Comparison of ENCODE assay signal across 8 cellular contexts in the genomic region with DNA sequence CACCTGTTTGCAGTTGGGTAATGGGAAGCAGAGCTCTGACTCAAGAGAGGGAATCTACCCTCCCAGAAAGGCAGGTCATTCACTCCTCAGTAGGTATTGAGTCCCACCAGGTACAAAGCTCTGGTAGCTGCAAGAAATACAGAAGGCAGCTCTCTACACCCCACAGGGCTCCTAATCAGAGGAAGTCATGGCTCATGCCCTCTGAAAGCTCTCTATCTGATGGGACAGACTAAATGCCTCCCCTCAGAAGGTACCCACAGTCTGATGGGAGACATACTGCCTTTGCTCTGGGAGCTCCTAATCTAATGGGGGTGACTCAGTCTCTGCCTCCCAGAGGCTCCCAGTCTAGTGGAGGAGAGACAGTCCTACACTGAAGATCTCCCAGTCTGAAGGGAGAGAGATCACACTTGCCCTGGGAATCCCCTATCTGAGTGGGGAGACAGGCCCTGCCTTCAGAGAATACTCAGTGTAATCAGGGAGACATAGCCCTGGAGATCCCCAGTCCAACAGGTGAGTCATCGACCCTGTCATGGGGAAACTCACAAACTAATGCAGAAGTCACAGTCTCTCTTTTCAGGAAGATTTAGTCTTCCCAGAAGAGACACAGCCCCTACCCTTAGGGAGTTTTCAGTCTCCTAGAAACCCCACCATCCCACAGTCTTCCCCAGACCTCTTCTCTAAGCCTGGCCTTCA. TPM values are rescaled to one million over a fixed set of nuclear protein-coding genes. Genes with fewer than 3 reads are reported as not detected.
A peak's percentile ranks its signal among the peaks of the same experiment; 100 is the strongest.
DNase-seq lines count a peak whose midpoint lies in the region; ATAC-seq and TF ChIP-seq lines count a peak whose summit lies in the region.

No MANE protein-coding gene starts in this region.

- intact Hi-C loops in posterior cingulate gyrus (cut with DNase I) = no loop called here

- no peaks in the 10 kb centered on the region for H3K79me2 ChIP-seq in hepatocyte

- no peaks in the 10 kb centered on the region for H3K36me3 ChIP-seq in hepatocyte (replicated peaks; ENCODE audit: insufficient read depth, low read depth)

- H3K9me2 ChIP-seq in hepatocyte (replicated peaks; ENCODE audit: insufficient read depth) = no peaks in the 10 kb centered on the region

- peak; percentile 57 for ATAC-seq in GM21528 (IDR thresholded peaks at IDR 0.05; ENCODE audit: low FRiP score, unreplicated experiment)

- no peak overlapping the region for H3K4me2 ChIP-seq in hepatocyte

- H3K27ac ChIP-seq in hepatocyte = peak overlapping the region; percentile 56

- H4K20me1 ChIP-seq in hepatocyte (ENCODE audit: insufficient read depth, poor library complexity, severe bottlenecking) = no peaks in the 10 kb centered on the region

- H3K4me1 ChIP-seq in hepatocyte (ENCODE audit: insufficient read depth) = no peaks in the 10 kb centered on the region

- H2AFZ ChIP-seq in hepatocyte = no peak overlapping the region

- WGBS in hepatocyte (ENCODE audit: low lambda C conversion rate, missing lambda C conversion rate) = 57% methylated on average over 1 of the region's 1 CpG

- H3K9me3 ChIP-seq in hepatocyte (ENCODE audit: low read depth) = no peaks in the 10 kb centered on the region

- H3K4me3 ChIP-seq in GM12864 (ENCODE audit: low read depth, low read length) (no peak overlapping the region), hepatocyte (no peak overlapping the region)

- TF ChIP-seq CTCF in GM12864 (IDR thresholded peaks at IDR 0.05; ENCODE audit: low read depth, low read length, missing control alignments) = no peak
- TF ChIP-seq CTCF in hepatocyte (IDR thresholded peaks at IDR 0.05; ENCODE audit: poor library complexity) = no peak

- DNase-seq in GM12864 (ENCODE audit: low read depth) (peak; percentile 8), HPDE6-E6E7 (ENCODE audit: extremely low spot score) (peak; percentile 80), hepatocyte (ENCODE audit: low spot score) (peak; percentile 68), inferior parietal cortex (ENCODE audit: extremely low spot score) (no peak), NOMO-1 (lab: John Stamatoyannopoulos, UW; ENCODE audit: unreplicated experiment in 2 of 2) (no peak), posterior cingulate gyrus (no peak), DMS153 (lab: John Stamatoyannopoulos, UW) (no peak)

- no peaks in the 10 kb centered on the region for H3K27me3 ChIP-seq in hepatocyte

RNA-seq across cellular contexts. Expression of a gene that starts 23.7 kb away (rescaled TPM):
- 1.0 and 1.1 TPM in 2 replicates for total RNA-seq in hepatocyte
- polyA plus RNA-seq in hepatocyte = 0.85 and 1.2 TPM in 2 replicates

RNA-seq across cellular contexts. Expression of a gene that starts 45.0 kb away (rescaled TPM):
- total RNA-seq in hepatocyte = 63.7 and 76.9 TPM in 2 replicates
- polyA plus RNA-seq in hepatocyte = 48.8 and 55.9 TPM in 2 replicates

Comparison
In these comparisons a context has a peak if more than half of its experiments do, and no peak if none do; other contexts are left out.
1. DNase-seq: peak in GM12864 (single experiment), HPDE6-E6E7 (single experiment) and hepatocyte (single experiment); none in inferior parietal cortex (single experiment), NOMO-1 (0 of 2), posterior cingulate gyrus (0 of 10) and DMS153 (single experiment).